Comparison of ENCODE assay signal across 25 cellular contexts in genomic region chr10:129713659-129714265, GRCh38.
"Had no signal": no experiment of that assay in that cellular context is flagged by ENCODE, and none has a peak within 500 bp of the region (broad histone marks: within the 10 kb centered on the region; RNA-seq: fewer than 3 reads in every experiment).

No MANE protein-coding gene starts in this region.

- H3K27me3 Mint-ChIP-seq: activated CD8-positive, alpha-beta T cell treated with anti-CD3 and anti-CD28 coated beads for 36 hours; activated naive CD8-positive, alpha-beta T cell treated with anti-CD3 and anti-CD28 coated beads, Interleukin-2, amount 50 U/mL, for 24 hours; central memory CD8-positive, alpha-beta T cell had no signal

- H3K4me1 ChIP-seq: ascending aorta, body of pancreas, Peyer's patch, SJSA1 had no signal

- H3K4me1 Mint-ChIP-seq: central memory CD8-positive, alpha-beta T cell had no signal

- ATAC-seq: activated CD4-positive, CD25-positive, alpha-beta regulatory T cell treated with anti-CD3 and anti-CD28 coated beads, Interleukin-2, amount 50 U/mL, for 24 hours; activated CD8-positive, alpha-beta T cell treated with anti-CD3 and anti-CD28 coated beads for 36 hours; activated naive CD8-positive, alpha-beta T cell treated with anti-CD3 and anti-CD28 coated beads, Interleukin-2, amount 50 U/mL, for 24 hours; body of pancreas; SK-N-SH treated with all-trans-retinoic acid at 6 μM for 48 hours had no signal

- H3K27ac Mint-ChIP-seq: activated CD8-positive, alpha-beta T cell treated with anti-CD3 and anti-CD28 coated beads for 36 hours; activated naive CD4-positive, alpha-beta T cell treated with anti-CD3 and anti-CD28 coated beads, Interleukin-2, amount 50 U/mL, for 72 hours; activated naive CD8-positive, alpha-beta T cell treated with anti-CD3 and anti-CD28 coated beads, Interleukin-2, amount 50 U/mL, for 24 hours had no signal

- H3K4me3 Mint-ChIP-seq: activated CD8-positive, alpha-beta T cell treated with anti-CD3 and anti-CD28 coated beads for 36 hours; activated naive CD8-positive, alpha-beta T cell treated with anti-CD3 and anti-CD28 coated beads, Interleukin-2, amount 50 U/mL, for 24 hours; central memory CD8-positive, alpha-beta T cell had no signal

- H3K27ac ChIP-seq: ascending aorta, body of pancreas, Peyer's patch, RWPE1, SJSA1 had no signal

- H3K9me3 Mint-ChIP-seq: activated naive CD8-positive, alpha-beta T cell treated with anti-CD3 and anti-CD28 coated beads, Interleukin-2, amount 50 U/mL, for 24 hours; central memory CD8-positive, alpha-beta T cell had no signal

- H3K9me3 ChIP-seq: ascending aorta, body of pancreas, Peyer's patch, SJSA1 had no signal

- H3K36me3 ChIP-seq: ascending aorta, Peyer's patch, SJSA1 had no signal

- DNase-seq: activated CD4-positive, alpha-beta T cell treated with anti-CD3 and anti-CD28 coated beads for 4 hours; activated CD8-positive, alpha-beta T cell treated with anti-CD3 and anti-CD28 coated beads for 36 hours; activated naive CD4-positive, alpha-beta T cell treated with Interleukin-2 at 50 U/mL for 16 hours; activated naive CD8-positive, alpha-beta T cell treated with anti-CD3 and anti-CD28 coated beads, Interleukin-2, amount 50 U/mL, for 24 hours; activated T-cell treated with anti-CD3 and anti-CD28 coated beads for 4 hours; activated T-cell treated with anti-CD3 and anti-CD28 coated beads, Interleukin-2, amount 50 U/mL, for 48 hours; amniotic stem cell; body of pancreas; MM.1S; NCI-H1105 treated with DMSO at 0.1 percent for 48 hours; NCI-H146; NCI-H187 treated with DMSO at 0.1 percent for 48 hours; NCI-H2081 treated with DMSO at 0.1 percent for 48 hours; NCI-H446; NCI-H524; SHP77; SW 1271 had no signal

- H3K4me3 ChIP-seq: ascending aorta, body of pancreas, Peyer's patch, SJSA1 had no signal

- H3K27me3 ChIP-seq: ascending aorta, body of pancreas, Peyer's patch, SJSA1 had no signal
